ENCODE assay signal across 29 cellular contexts in genomic region chr2:112332123-112332696, GRCh38.
"Had no signal": no experiment of that assay in that cellular context is flagged by ENCODE, and none has a peak within 500 bp of the region (broad histone marks: within the 10 kb centered on the region; RNA-seq: fewer than 3 reads in every experiment).

No MANE protein-coding gene starts in this region.

- H3K27ac ChIP-seq: ascending aorta, breast epithelium, cardiac muscle cell, colonic mucosa had no signal

- H3K27ac Mint-ChIP-seq: activated CD4-positive, alpha-beta memory T cell treated with anti-CD3 and anti-CD28 coated beads, Interleukin-2, amount 10 ng/mL, durations not matched to agents 7 days and 5 days; activated CD4-positive, alpha-beta T cell treated with anti-CD3 and anti-CD28 coated beads, Interleukin-2, amount 10 ng/mL, durations not matched to agents 7 days and 5 days; activated naive CD4-positive, alpha-beta T cell treated with anti-CD3 and anti-CD28 coated beads, Interleukin-2, amount 10 ng/mL, durations not matched to agents 7 days and 5 days; activated naive CD4-positive, alpha-beta T cell treated with anti-CD3 and anti-CD28 coated beads, Interleukin-2, amount 50 U/mL, for 72 hours; activated naive CD8-positive, alpha-beta T cell treated with anti-CD3 and anti-CD28 coated beads, Interleukin-2, amount 10 ng/mL, durations not matched to agents 7 days and 5 days; activated T-cell treated with anti-CD3 and anti-CD28 coated beads, Interleukin-2, amount 50 U/mL, for 24 hours; activated T-cell treated with anti-CD3 and anti-CD28 coated beads, Interleukin-2, amount 50 U/mL, for 72 hours; brain had no signal

- H3K36me3 ChIP-seq: breast epithelium, colonic mucosa had no signal

- H3K36me3 Mint-ChIP-seq: activated naive CD4-positive, alpha-beta T cell treated with anti-CD3 and anti-CD28 coated beads, Interleukin-2, amount 50 U/mL, for 72 hours had no signal

- H3K4me1 ChIP-seq: ascending aorta, breast epithelium, colonic mucosa had no signal

- H3K4me3 Mint-ChIP-seq: activated CD4-positive, alpha-beta memory T cell treated with anti-CD3 and anti-CD28 coated beads, Interleukin-2, amount 10 ng/mL, durations not matched to agents 7 days and 5 days; activated CD4-positive, alpha-beta T cell treated with anti-CD3 and anti-CD28 coated beads, Interleukin-2, amount 10 ng/mL, durations not matched to agents 7 days and 5 days; activated naive CD4-positive, alpha-beta T cell treated with anti-CD3 and anti-CD28 coated beads, Interleukin-2, amount 10 ng/mL, durations not matched to agents 7 days and 5 days; activated naive CD8-positive, alpha-beta T cell treated with anti-CD3 and anti-CD28 coated beads, Interleukin-2, amount 10 ng/mL, durations not matched to agents 7 days and 5 days; activated T-cell treated with anti-CD3 and anti-CD28 coated beads, Interleukin-2, amount 50 U/mL, for 24 hours; activated T-cell treated with anti-CD3 and anti-CD28 coated beads, Interleukin-2, amount 50 U/mL, for 72 hours; brain had no signal

- H3K4me3 ChIP-seq: ascending aorta, breast epithelium, cardiac muscle cell, colonic mucosa had no signal

- H3K9me3 ChIP-seq: ascending aorta, breast epithelium, colonic mucosa had no signal

- FAIRE-seq: endometrium, endothelial cell of umbilical vein had no signal

- H3K4me1 Mint-ChIP-seq: activated CD4-positive, alpha-beta memory T cell treated with anti-CD3 and anti-CD28 coated beads, Interleukin-2, amount 10 ng/mL, durations not matched to agents 7 days and 5 days; activated CD4-positive, alpha-beta T cell treated with anti-CD3 and anti-CD28 coated beads, Interleukin-2, amount 10 ng/mL, durations not matched to agents 7 days and 5 days; activated naive CD4-positive, alpha-beta T cell treated with anti-CD3 and anti-CD28 coated beads, Interleukin-2, amount 10 ng/mL, durations not matched to agents 7 days and 5 days; activated naive CD8-positive, alpha-beta T cell treated with anti-CD3 and anti-CD28 coated beads, Interleukin-2, amount 10 ng/mL, durations not matched to agents 7 days and 5 days; brain had no signal

- ATAC-seq: activated naive CD4-positive, alpha-beta T cell treated with anti-CD3 and anti-CD28 coated beads, Interleukin-2, amount 50 U/mL, for 72 hours; activated T-cell treated with anti-CD3 and anti-CD28 coated beads, Interleukin-2, amount 50 U/mL, for 72 hours; esophagus mucosa had no signal

- H3K27me3 ChIP-seq: ascending aorta, breast epithelium, cardiac muscle cell, colonic mucosa had no signal

- H3K27me3 Mint-ChIP-seq: activated CD4-positive, alpha-beta memory T cell treated with anti-CD3 and anti-CD28 coated beads, Interleukin-2, amount 10 ng/mL, durations not matched to agents 7 days and 5 days; activated CD4-positive, alpha-beta T cell treated with anti-CD3 and anti-CD28 coated beads, Interleukin-2, amount 10 ng/mL, durations not matched to agents 7 days and 5 days; activated naive CD4-positive, alpha-beta T cell treated with anti-CD3 and anti-CD28 coated beads, Interleukin-2, amount 10 ng/mL, durations not matched to agents 7 days and 5 days; activated naive CD8-positive, alpha-beta T cell treated with anti-CD3 and anti-CD28 coated beads, Interleukin-2, amount 10 ng/mL, durations not matched to agents 7 days and 5 days; activated T-cell treated with anti-CD3 and anti-CD28 coated beads, Interleukin-2, amount 50 U/mL, for 24 hours; brain had no signal

- DNase-seq: activated CD4-positive, alpha-beta memory T cell treated with anti-CD3 and anti-CD28 coated beads, Interleukin-2, amount 10 ng/mL, durations not matched to agents 7 days and 5 days; activated CD4-positive, alpha-beta T cell treated with anti-CD3 and anti-CD28 coated beads for 1 hour; activated CD4-positive, alpha-beta T cell treated with anti-CD3 and anti-CD28 coated beads for 4 hours; activated CD4-positive, alpha-beta T cell treated with anti-CD3 and anti-CD28 coated beads, Interleukin-2, amount 10 ng/mL, durations not matched to agents 7 days and 5 days; activated CD4-positive, alpha-beta T cell treated with anti-CD3 and anti-CD28 coated beads, Interleukin-2, amount 50 U/mL, for 4 hours; activated CD8-positive, alpha-beta memory T cell treated with anti-CD3 and anti-CD28 coated beads, Interleukin-2, amount 50 U/mL, for 48 hours; activated gamma-delta T cell; activated naive CD4-positive, alpha-beta T cell; activated naive CD4-positive, alpha-beta T cell treated with anti-CD3 and anti-CD28 coated beads, Interleukin-2, amount 10 ng/mL, durations not matched to agents 7 days and 5 days; activated naive CD8-positive, alpha-beta T cell treated with anti-CD3 and anti-CD28 coated beads, Interleukin-2, amount 10 ng/mL, durations not matched to agents 7 days and 5 days; activated T-cell treated with anti-CD3 and anti-CD28 coated beads for 4 hours; activated T-cell treated with anti-CD3 and anti-CD28 coated beads, Interleukin-2, amount 50 U/mL, for 24 hours; activated T-cell treated with anti-CD3 and anti-CD28 coated beads, Interleukin-2, amount 50 U/mL, for 72 hours; central memory CD4-positive, alpha-beta T cell; cerebellar nuclear complex; colonic mucosa; effector CD8-positive, alpha-beta T cell; foreskin fibroblast; head of caudate nucleus; T-helper 1 cell; T-helper 2 cell had no signal
